In the genomic region with DNA sequence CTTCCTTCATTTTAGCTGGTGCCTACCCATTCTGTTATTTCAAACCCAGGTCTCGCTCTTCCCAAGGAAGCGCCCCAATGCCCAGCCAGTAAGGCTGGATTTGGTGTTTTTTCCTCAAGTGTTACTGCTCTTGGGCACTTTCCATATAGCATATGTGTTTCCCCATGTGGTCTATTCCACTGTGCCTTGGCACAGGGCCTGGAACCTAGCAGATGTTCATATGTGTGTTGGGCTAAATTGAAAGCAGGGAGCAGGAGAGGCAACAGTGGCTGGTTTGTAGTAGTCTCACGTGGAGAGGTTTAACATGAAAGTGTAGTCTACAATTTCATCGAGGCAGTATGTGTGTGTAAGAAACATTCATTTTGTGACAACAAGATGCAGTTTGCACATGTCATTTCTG, we compare ENCODE assay signal across 11 cellular contexts. TPM values are rescaled to one million over a fixed set of nuclear protein-coding genes. Genes with fewer than 3 reads are reported as not detected.
DNase-seq lines count a peak whose midpoint lies in the region; ATAC-seq and TF ChIP-seq lines count a peak whose summit lies in the region.
"Had no signal": no experiment of that assay in that cellular context is flagged by ENCODE, and none has a peak within 500 bp of the region (broad histone marks: within the 10 kb centered on the region; RNA-seq: fewer than 3 reads in every experiment).

No MANE protein-coding gene starts in this region.

- CTCF ChIA-PET in A673 (lab: Charles Lee) = no interaction called here

- peaks cover 4% of the 10 kb centered on the region for H3K4me1 Mint-ChIP-seq in activated CD4-positive, alpha-beta T cell treated with anti-CD3 and anti-CD28 coated beads, Interleukin-2, amount 10 ng/mL, durations not matched to agents 24 days and 14 days
- peaks cover 15% of the 10 kb centered on the region in 2 experiments for H3K4me1 Mint-ChIP-seq in H9

- no peak overlapping the region for H3K4me2 ChIP-seq in H9 (ENCODE audit: insufficient read depth, insufficient read length, low read length)

- H3K79me2 ChIP-seq in H9 (ENCODE audit: insufficient read depth, low read length) = no peaks in the 10 kb centered on the region

- no peak overlapping the region for H4K91ac ChIP-seq in H9 (ENCODE audit: insufficient read length, low read depth, low read length)

- H3K9ac ChIP-seq in adipocyte (ENCODE audit: low read length) (peak overlapping the region; percentile 32), H9 (ENCODE audit: extremely low read depth, insufficient read length, low read length) (no peak overlapping the region)
- H3K9ac ChIP-seq: BLaER1 treated with 17β-estradiol and CSF1 and Interleukin-3, amounts not matched to agents 10 nM and 100 nM had no signal

- H3K36me3 Mint-ChIP-seq in activated CD4-positive, alpha-beta T cell treated with anti-CD3 and anti-CD28 coated beads, Interleukin-2, amount 10 ng/mL, durations not matched to agents 24 days and 14 days (ENCODE audit: low read depth) = peaks cover 5% of the 10 kb centered on the region
- peaks cover 2 to 8% (median 3%) of the 10 kb centered on the region in 3 experiments; a peak in 3 of 7 replicates for H3K36me3 Mint-ChIP-seq in H9 (ENCODE audit: insufficient read depth in 1 of 3, low read depth in 3 of 3)
- H3K36me3 Mint-ChIP-seq: activated CD4-positive, alpha-beta memory T cell treated with anti-CD3 and anti-CD28 coated beads for 36 hours had no signal

- H3K56ac ChIP-seq in H9 (ENCODE audit: insufficient read length, low read depth, low read length) = no peak overlapping the region

- H3K4ac ChIP-seq in H9 (ENCODE audit: low read depth, low read length) = no peak overlapping the region

- WGBS in H9 (ENCODE audit: extremely low coverage, insufficient read length, low lambda C conversion rate) = no CpG with 5 or more reads among the region's 4 CpGs

- H3K23me2 ChIP-seq in H9 (ENCODE audit: insufficient read length, low read depth, low read length, poor library complexity, severe bottlenecking) = no peaks in the 10 kb centered on the region

- H3K4me1 ChIP-seq in A673 (ENCODE audit: insufficient read depth, low read length, poor library complexity, severe bottlenecking) (no peaks in the 10 kb centered on the region), adipocyte (ENCODE audit: control insufficient read depth, insufficient read depth, low read length) (peaks cover 54% of the 10 kb centered on the region), H9 (ENCODE audit: insufficient read depth, low read length) (no peaks in the 10 kb centered on the region; the same call in 1 of the 2 replicates)
- no peaks in the 10 kb centered on the region for H3K4me1 ChIP-seq in effector memory CD4-positive, alpha-beta T cell (ENCODE audit: control insufficient read depth, insufficient read depth, low read length, poor library complexity, severe bottlenecking)

- no peaks in the 10 kb centered on the region for H3K9me3 Mint-ChIP-seq in activated CD4-positive, alpha-beta T cell treated with anti-CD3 and anti-CD28 coated beads, Interleukin-2, amount 10 ng/mL, durations not matched to agents 24 days and 14 days
- no peaks in the 10 kb centered on the region for H3K9me3 Mint-ChIP-seq in H9
- H3K9me3 Mint-ChIP-seq: activated CD4-positive, alpha-beta memory T cell treated with anti-CD3 and anti-CD28 coated beads for 36 hours had no signal

- H3K23ac ChIP-seq in H9 (ENCODE audit: insufficient read length, low read depth, low read length) = no peak overlapping the region

- no peaks in the 10 kb centered on the region for H3K36me3 ChIP-seq in A673 (ENCODE audit: insufficient read depth, low read length, poor library complexity, severe bottlenecking)
- H3K36me3 ChIP-seq in adipocyte (ENCODE audit: control insufficient read depth, insufficient read depth, low read length, severe bottlenecking) = peaks cover 6% of the 10 kb centered on the region
- H3K36me3 ChIP-seq in effector memory CD4-positive, alpha-beta T cell (ENCODE audit: control insufficient read depth, insufficient read depth, low read length) = peaks cover 6% of the 10 kb centered on the region

- no peak overlapping the region for H4K5ac ChIP-seq in H9 (ENCODE audit: insufficient read length, low read depth, low read length)

- no peak overlapping the region for H3K4me3 Mint-ChIP-seq in activated CD4-positive, alpha-beta T cell treated with anti-CD3 and anti-CD28 coated beads, Interleukin-2, amount 10 ng/mL, durations not matched to agents 24 days and 14 days
- H3K4me3 Mint-ChIP-seq in H9 = no peak overlapping the region
- H3K4me3 Mint-ChIP-seq: activated CD4-positive, alpha-beta memory T cell treated with anti-CD3 and anti-CD28 coated beads for 36 hours had no signal

- ATAC-seq in left colon = no peak

- TF ChIP-seq CTCF in A673 (conservative IDR thresholded peaks at IDR 0.05; ENCODE audit: low read depth, low read length) (no peak), H9 (conservative IDR thresholded peaks at IDR 0.05) (no peak)

- H3K27me3 Mint-ChIP-seq in activated CD4-positive, alpha-beta T cell treated with anti-CD3 and anti-CD28 coated beads, Interleukin-2, amount 10 ng/mL, durations not matched to agents 24 days and 14 days = no peaks in the 10 kb centered on the region
- H3K27me3 Mint-ChIP-seq in H9 (ENCODE audit: low read depth) = no peaks in the 10 kb centered on the region
- H3K27me3 Mint-ChIP-seq: activated CD4-positive, alpha-beta memory T cell treated with anti-CD3 and anti-CD28 coated beads for 36 hours had no signal

- H2BK15ac ChIP-seq in H9 (ENCODE audit: low read depth, low read length) = no peak overlapping the region

- H4K20me1 ChIP-seq in H9 (ENCODE audit: control insufficient read depth, insufficient read depth, insufficient read length) = no peaks in the 10 kb centered on the region

- H2BK12ac ChIP-seq in H9 (ENCODE audit: insufficient read length, low read depth, low read length) = no peak overlapping the region

- H2BK5ac ChIP-seq in H9 (ENCODE audit: insufficient read length, low read length) = no peak overlapping the region

- no TSS peak for BruUV-seq in A673 (replicated peaks; lab: Mats Ljungman, UMichigan)

- no peak overlapping the region for H2BK120ac ChIP-seq in H9 (ENCODE audit: low read depth, low read length, poor library complexity, severe bottlenecking)

- no peak overlapping the region for H3K4me3 ChIP-seq in A673 (ENCODE audit: low read depth, low read length, poor library complexity, severe bottlenecking)
- H3K4me3 ChIP-seq in adipocyte (ENCODE audit: low read length) = peak overlapping the region; percentile 26
- no peak overlapping the region for H3K4me3 ChIP-seq in effector memory CD4-positive, alpha-beta T cell (ENCODE audit: insufficient read depth, low read depth, low read length, poor library complexity, severe bottlenecking)
- H3K4me3 ChIP-seq: BLaER1 treated with 17β-estradiol and CSF1 and Interleukin-3, amounts not matched to agents 10 nM and 100 nM had no signal

- POLR2A ChIA-PET in A673 (lab: Charles Lee; ENCODE audit: low non-redundant PET) = no interaction called here

- H3K18ac ChIP-seq in H9 (ENCODE audit: insufficient read length, low read depth, low read length) = no peak overlapping the region

- H3K14ac ChIP-seq in H9 (ENCODE audit: insufficient read depth, low read length) = no peak overlapping the region

- no peak overlapping the region for H3K27ac ChIP-seq in A673 (ENCODE audit: low read depth, low read length, poor library complexity, severe bottlenecking)
- H3K27ac ChIP-seq in H9 (ENCODE audit: insufficient read length, low read depth, low read length) = no peak overlapping the region
- no peak overlapping the region for H3K27ac ChIP-seq in effector memory CD4-positive, alpha-beta T cell (ENCODE audit: insufficient read depth, low read length, poor library complexity, severe bottlenecking)

- H3K27me3 ChIP-seq in A673 (replicated peaks; ENCODE audit: insufficient read depth, low read depth, low read length, poor library complexity) (no peaks in the 10 kb centered on the region), adipocyte (replicated peaks; ENCODE audit: control insufficient read depth, insufficient read depth, low read length) (no peaks in the 10 kb centered on the region), H9 (ENCODE audit: insufficient read depth, low read length) (no peaks in the 10 kb centered on the region)
- H3K27me3 ChIP-seq in effector memory CD4-positive, alpha-beta T cell (replicated peaks; ENCODE audit: control insufficient read depth, insufficient read depth, low read length, poor library complexity, severe bottlenecking) = no peaks in the 10 kb centered on the region
- H3K27me3 ChIP-seq: BLaER1 treated with 17β-estradiol and CSF1 and Interleukin-3, amounts not matched to agents 10 nM and 100 nM had no signal

- intact Hi-C loops in A673 (cut with micrococcal nuclease; ENCODE audit: unreplicated experiment) (no loop called here), left colon (cut with DNase I, micrococcal nuclease) (no loop called here)
- intact Hi-C loops in activated CD4-positive, alpha-beta T cell treated with anti-CD3 and anti-CD28 coated beads, Interleukin-2, amount 10 ng/mL, durations not matched to agents 24 days and 14 days (cut with micrococcal nuclease) = no loop called here

- H3T11ph ChIP-seq in H9 (ENCODE audit: low read length) = no peak overlapping the region

- H2AK5ac ChIP-seq in H9 (ENCODE audit: insufficient read length, low read length) = no peak overlapping the region

- no peaks in the 10 kb centered on the region for H3K79me1 ChIP-seq in H9 (ENCODE audit: insufficient read depth, low read depth, low read length, poor library complexity, severe bottlenecking)

- H3K9me3 ChIP-seq in A673 (ENCODE audit: low read depth, low read length, poor library complexity, severe bottlenecking) (no peaks in the 10 kb centered on the region), adipocyte (ENCODE audit: control insufficient read depth, low read length) (no peaks in the 10 kb centered on the region), H9 (ENCODE audit: control insufficient read depth, low read depth, low read length) (no peaks in the 10 kb centered on the region)
- no peaks in the 10 kb centered on the region for H3K9me3 ChIP-seq in effector memory CD4-positive, alpha-beta T cell (ENCODE audit: control insufficient read depth, low read length)
- H3K9me3 ChIP-seq: BLaER1 treated with 17β-estradiol and CSF1 and Interleukin-3, amounts not matched to agents 10 nM and 100 nM had no signal

- no peak overlapping the region for H3K27ac Mint-ChIP-seq in activated CD4-positive, alpha-beta T cell treated with anti-CD3 and anti-CD28 coated beads, Interleukin-2, amount 10 ng/mL, durations not matched to agents 24 days and 14 days
- H3K27ac Mint-ChIP-seq in H9 = peak overlapping the region in 1 of 3 experiments; percentile 68; a peak in 1 of 7 replicates
- H3K27ac Mint-ChIP-seq: activated CD4-positive, alpha-beta memory T cell treated with anti-CD3 and anti-CD28 coated beads for 36 hours had no signal

- H2BK20ac ChIP-seq in H9 (ENCODE audit: low read depth, low read length, poor library complexity, severe bottlenecking) = no peak overlapping the region

- DNase-seq in A673 (ENCODE audit: low spot score) = peak; percentile 4
- DNase-seq in GM04504 (ENCODE audit: low read depth) = peak; percentile 72
- peak; percentile 72 for DNase-seq in adipocyte (ENCODE audit: low read depth)
- DNase-seq in inferior parietal cortex (ENCODE audit: extremely low spot score) = peak; percentile 68
- DNase-seq in left colon = no peak
- DNase-seq in activated CD4-positive, alpha-beta T cell treated with anti-CD3 and anti-CD28 coated beads, Interleukin-2, amount 10 ng/mL, durations not matched to agents 24 days and 14 days = no peak
- DNase-seq in H9 = no peak
- DNase-seq in effector memory CD4-positive, alpha-beta T cell = no peak
- DNase-seq: activated CD4-positive, alpha-beta memory T cell treated with anti-CD3 and anti-CD28 coated beads for 36 hours; H7 had no signal

- H4K8ac ChIP-seq in H9 (replicated peaks; ENCODE audit: insufficient read length, low read depth, low read length) = no peak overlapping the region

- H2AFZ ChIP-seq in H9 (ENCODE audit: low read length) = no peak overlapping the region

RNA-seq across cellular contexts. Expression of gene TEX264, which starts 48.2 kb away (rescaled TPM):
- total RNA-seq in A673 (2021) (21.4 and 23.0 TPM in 2 replicates), left colon (10 to 100 TPM; 67.6 to 68.0 TPM), H9 (2021) (15.0 and 17.3 TPM in 2 replicates)
- total RNA-seq in activated CD4-positive, alpha-beta T cell treated with anti-CD3 and anti-CD28 coated beads, Interleukin-2, amount 10 ng/mL, durations not matched to agents 24 days and 14 days = 45.6 and 47.0 TPM in 2 replicates

Comparison
In these comparisons a context has a peak if more than half of its experiments do, and no peak if none do; other contexts are left out.
1. DNase-seq: peak in A673 (single experiment), GM04504 (single experiment), adipocyte (single experiment) and inferior parietal cortex (single experiment); none in left colon (0 of 2), activated CD4-positive, alpha-beta T cell treated with anti-CD3 and anti-CD28 coated beads, Interleukin-2, amount 10 ng/mL, durations not matched to agents 24 days and 14 days (single experiment), H9 (single experiment) and effector memory CD4-positive, alpha-beta T cell (0 of 3).